In the genomic region with DNA sequence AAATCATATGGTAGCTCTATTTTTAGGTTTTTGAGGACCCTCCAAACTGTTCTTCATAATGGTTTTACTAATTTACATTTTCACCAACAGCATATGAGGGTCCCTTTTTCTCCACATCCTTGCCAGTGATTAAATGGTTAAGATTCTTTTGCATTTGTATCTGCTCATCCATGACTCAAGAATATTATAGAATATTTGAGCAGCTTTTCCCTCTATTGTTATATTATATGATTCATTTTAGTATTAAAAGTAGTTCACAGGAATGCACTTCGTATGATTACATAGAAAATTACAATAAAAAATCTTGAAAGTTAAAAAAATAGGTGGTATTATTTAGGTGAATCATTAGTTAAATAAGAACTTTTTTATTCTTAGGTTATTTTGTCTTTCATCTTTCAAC, we compare ENCODE assay signal across 6 cellular contexts.
"Had no signal": no experiment of that assay in that cellular context is flagged by ENCODE, and none has a peak within 500 bp of the region (broad histone marks: within the 10 kb centered on the region; RNA-seq: fewer than 3 reads in every experiment).

No MANE protein-coding gene starts in this region.

- DNase-seq: IMR-90, KBM-7 had no signal

- H3K4me3 ChIP-seq: K562 had no signal

- H3K27ac ChIP-seq: HL-60 had no signal

- ATAC-seq: HepG2, K562 had no signal

- FAIRE-seq: HepG2, HTR-8/SVneo, K562 had no signal
